ENCODE assay signal across 8 cellular contexts in the genomic region with DNA sequence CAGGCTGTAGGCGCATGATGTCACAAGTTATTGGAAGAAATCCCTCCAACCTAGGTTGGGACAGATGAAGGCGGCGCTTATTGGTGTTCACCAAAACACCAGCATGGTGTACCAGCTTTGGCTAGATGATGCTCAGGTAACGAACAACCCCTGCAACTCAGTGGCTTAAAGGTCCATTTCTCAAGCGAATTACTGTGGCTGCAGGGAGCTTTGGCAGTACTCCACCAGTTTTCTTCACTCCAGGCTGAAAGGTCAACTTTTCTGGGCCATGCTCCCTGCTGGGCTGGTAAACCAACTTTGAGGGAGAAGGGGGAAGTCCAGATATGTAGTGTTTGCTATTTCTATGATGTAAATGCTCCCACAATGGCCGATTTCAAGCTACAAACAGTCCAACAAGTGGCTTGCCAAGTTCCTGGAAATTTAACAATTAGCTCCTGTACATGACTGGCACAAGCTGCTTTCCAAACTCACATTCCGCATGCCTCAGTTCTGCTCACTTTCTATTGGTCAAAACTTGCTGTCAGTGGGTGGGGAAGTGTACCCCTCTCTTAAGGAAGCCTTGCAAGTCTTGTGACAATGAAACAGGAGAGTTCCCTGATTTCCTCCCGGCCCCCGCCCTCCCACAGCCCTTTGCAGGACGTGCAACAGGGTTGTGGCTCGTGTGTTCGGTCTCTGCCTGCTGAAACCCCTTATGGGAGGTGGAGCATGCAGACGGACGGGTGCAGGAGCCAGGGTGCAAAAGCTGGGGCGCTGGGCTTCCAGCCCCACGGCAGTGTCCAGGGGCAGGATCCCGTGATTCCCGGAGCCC. TPM values are rescaled to one million over a fixed set of nuclear protein-coding genes. Genes with fewer than 3 reads are reported as not detected.
DNase-seq lines count a peak whose midpoint lies in the region; ATAC-seq, FAIRE-seq and TF ChIP-seq lines count a peak whose summit lies in the region.

No MANE protein-coding gene starts in this region.

- peak overlapping the region; percentile 75 for H3K4me2 ChIP-seq in A549

- WGBS in A549 (ENCODE audit: missing lambda C conversion rate), result 61% methylated on average over 18 of the region's 18 CpGs

- no peaks in the 10 kb centered on the region for H3K9me3 ChIP-seq in A549

- FAIRE-seq in A549 (lab: Jason Lieb, UNC) (no peak), D721Med (lab: Jason Lieb, UNC) (no peak)

- DNase-seq in A549 (ENCODE audit: low read depth in 1 of 2, low spot score in 1 of 2) (no peak), T-cell (peak in 1 of 34 experiments; percentile 5), fibroblast of mammary gland (ENCODE audit: low read depth) (no peak), natural killer cell (no peak), SW480 (ENCODE audit: low spot score) (no peak), GDM1 (lab: John Stamatoyannopoulos, UW) (no peak), D721Med (ENCODE audit: insufficient read length, low spot score) (no peak)

- H3K4me1 Mint-ChIP-seq in T-cell (peaks cover 7 to 16% (median 13%) of the 10 kb centered on the region in 3 donors), natural killer cell (peaks cover 16 to 17% of the 10 kb centered on the region in 2 donors)

- no peak for TF ChIP-seq EP300 in A549 (IDR thresholded peaks at IDR 0.05)

- peak overlapping the region; percentile 83 to 97 for H3K27ac ChIP-seq in A549

- H3K27ac Mint-ChIP-seq in T-cell (peak overlapping the region in 1 of 2 donors; percentile 89), natural killer cell (peak overlapping the region; percentile 21 to 87)

- H3K4me3 ChIP-seq in A549 (peak overlapping the region; percentile 54), fibroblast of mammary gland (ENCODE audit: control insufficient read depth, low read depth, low read length) (peak overlapping the region; percentile 68)

- POLR2A ChIA-PET in A549 (lab: Yijun Ruan, JAX), result interaction anchor here (1.6 to 2.3 kb wide), 2 partner anchors 404 to 543 kb away, joined by 4 to 10 read pairs; a partner anchor contains a TSS
- POLR2A ChIA-PET in T-cell (lab: Charles Lee), result no interaction called here

- peak; percentile 69 to 73 for ATAC-seq in A549
- ATAC-seq in GM19463 (IDR thresholded peaks at IDR 0.05; ENCODE audit: unreplicated experiment), result peak; percentile 25
- peak in 3 of 4 experiments; percentile 25 to 31 (median 28) for ATAC-seq in T-cell (replicated peaks in 1 of 4)
- peak; percentile 9 to 33 (median 11) for ATAC-seq in natural killer cell

- H3K36me3 Mint-ChIP-seq in T-cell, result no peaks in the 10 kb centered on the region
- H3K36me3 Mint-ChIP-seq in natural killer cell, result no peaks in the 10 kb centered on the region

- H3K4me3 Mint-ChIP-seq in T-cell (peak overlapping the region; percentile 80 to 92 (median 86)), natural killer cell (peak overlapping the region; percentile 93)

- CTCF ChIA-PET in A549 (lab: Yijun Ruan, JAX), result interaction anchor here (1.3 to 5.9 kb wide), 5 partner anchors 10 to 405 kb away, joined by 5 to 58 read pairs (median 7); a partner anchor contains a TSS
- CTCF ChIA-PET in T-cell (lab: Charles Lee), result interaction anchor here (0.5 to 1.1 kb wide), 6 partner anchors 10 to 1104 kb away, joined by 3 to 7 read pairs (median 6); no protein-coding TSS in a partner anchor

- peaks cover 3% of the 10 kb centered on the region in 2 donors for H3K27me3 Mint-ChIP-seq in T-cell
- H3K27me3 Mint-ChIP-seq in natural killer cell (ENCODE audit: low read depth in 2 of 2), result peaks cover 6 to 8% of the 10 kb centered on the region in 2 donors

- peaks cover 18% of the 10 kb centered on the region for H3K4me1 ChIP-seq in A549

- TF ChIP-seq RAD21 in A549 (conservative IDR thresholded peaks at IDR 0.05 in 1 of 2, IDR thresholded peaks at IDR 0.05 in 1 of 2), result no peak

- no peak for TF ChIP-seq CTCF in A549 (IDR thresholded peaks at IDR 0.05)
- no peak for TF ChIP-seq CTCF in fibroblast of mammary gland (conservative IDR thresholded peaks at IDR 0.05; ENCODE audit: control insufficient read depth, insufficient read depth, low read depth, low read length)
- TF ChIP-seq CTCF in natural killer cell (IDR thresholded peaks at IDR 0.05), result no peak
- TF ChIP-seq CTCF in D721Med (IDR thresholded peaks at IDR 0.05; ENCODE audit: insufficient read depth, missing control alignments), result no peak

- peaks cover 0 to 3% (median 0%) of the 10 kb centered on the region in 3 donors for H3K9me3 Mint-ChIP-seq in T-cell
- no peaks in the 10 kb centered on the region for H3K9me3 Mint-ChIP-seq in natural killer cell

- no peak for TF ChIP-seq POLR2A in A549 (IDR thresholded peaks at IDR 0.05; ENCODE audit: low read length)

- intact Hi-C loops in natural killer cell (cut with micrococcal nuclease), result no loop called here

TF ChIP-seq in A549, 52 proteins besides CTCF, POLR2A, EP300 and RAD21:
- TF ChIP-seq ZSCAN20 (CRISPR knock-in tag; IDR thresholded peaks at IDR 0.05), result no peak
- no peak for TF ChIP-seq KDM1A (IDR thresholded peaks at IDR 0.05; ENCODE audit: low read depth)
- TF ChIP-seq, protein P1, sequence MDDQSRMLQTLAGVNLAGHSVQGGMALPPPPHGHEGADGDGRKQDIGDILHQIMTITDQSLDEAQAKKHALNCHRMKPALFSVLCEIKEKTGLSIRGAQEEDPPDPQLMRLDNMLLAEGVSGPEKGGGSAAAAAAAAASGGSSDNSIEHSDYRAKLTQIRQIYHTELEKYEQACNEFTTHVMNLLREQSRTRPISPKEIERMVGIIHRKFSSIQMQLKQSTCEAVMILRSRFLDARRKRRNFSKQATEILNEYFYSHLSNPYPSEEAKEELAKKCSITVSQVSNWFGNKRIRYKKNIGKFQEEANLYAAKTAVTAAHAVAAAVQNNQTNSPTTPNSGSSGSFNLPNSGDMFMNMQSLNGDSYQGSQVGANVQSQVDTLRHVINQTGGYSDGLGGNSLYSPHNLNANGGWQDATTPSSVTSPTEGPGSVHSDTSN (IDR thresholded peaks at IDR 0.05), result no peak
- TF ChIP-seq TP53 (CRISPR knock-in tag; IDR thresholded peaks at IDR 0.05), result no peak
- no peak for TF ChIP-seq HDAC2 (IDR thresholded peaks at IDR 0.05)
- TF ChIP-seq HOXB13 (CRISPR knock-in tag; IDR thresholded peaks at IDR 0.05; ENCODE audit: low read depth), result no peak
- TF ChIP-seq HOXA7 (CRISPR knock-in tag; IDR thresholded peaks at IDR 0.05), result no peak
- no peak for TF ChIP-seq PHF8 (IDR thresholded peaks at IDR 0.05; ENCODE audit: borderline replicate concordance, low read depth)
- TF ChIP-seq EHMT2 (IDR thresholded peaks at IDR 0.05; ENCODE audit: low read depth), result no peak
- TF ChIP-seq, protein P2, sequence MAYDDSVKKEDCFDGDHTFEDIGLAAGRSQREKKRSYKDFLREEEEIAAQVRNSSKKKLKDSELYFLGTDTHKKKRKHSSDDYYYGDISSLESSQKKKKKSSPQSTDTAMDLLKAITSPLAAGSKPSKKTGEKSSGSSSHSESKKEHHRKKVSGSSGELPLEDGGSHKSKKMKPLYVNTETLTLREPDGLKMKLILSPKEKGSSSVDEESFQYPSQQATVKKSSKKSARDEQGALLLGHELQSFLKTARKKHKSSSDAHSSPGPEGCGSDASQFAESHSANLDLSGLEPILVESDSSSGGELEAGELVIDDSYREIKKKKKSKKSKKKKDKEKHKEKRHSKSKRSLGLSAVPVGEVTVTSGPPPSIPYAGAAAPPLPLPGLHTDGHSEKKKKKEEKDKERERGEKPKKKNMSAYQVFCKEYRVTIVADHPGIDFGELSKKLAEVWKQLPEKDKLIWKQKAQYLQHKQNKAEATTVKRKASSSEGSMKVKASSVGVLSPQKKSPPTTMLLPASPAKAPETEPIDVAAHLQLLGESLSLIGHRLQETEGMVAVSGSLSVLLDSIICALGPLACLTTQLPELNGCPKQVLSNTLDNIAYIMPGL (CRISPR knock-in tag; IDR thresholded peaks at IDR 0.05; ENCODE audit: borderline replicate concordance), result no peak

RNA-seq across cellular contexts. Expression of a gene that starts 0.6 kb away (rescaled TPM):
- polyA plus RNA-seq in A549 (2011; rRNA removed), result 9.9 and 10.5 TPM in 2 replicates
- 3.0 and 4.3 TPM in 2 replicates for polyA plus RNA-seq in A549 (2012; cell fraction: cytosol; rRNA removed)
- polyA plus RNA-seq in A549 (2012; cell fraction: nucleus; rRNA removed), result 2.3 and 3.2 TPM in 2 replicates
- 3.7 to 4.2 TPM (median 4.1 TPM) in 3 replicates for polyA plus RNA-seq in A549 (2017; fragmentation: RNase III; extraction: RNeasy Plus Mini Kit Qiagen cat#74134 plus additional on column Dnase treatment)
- polyA minus RNA-seq in A549 (2011; rRNA and poly(A)+ RNA removed), result 5.8 and 6.0 TPM in 2 replicates
- 1 to 10 TPM; 2.9 to 5.1 (median 4.3) TPM for total RNA-seq in T-cell
- 1 to 10 TPM; 2.6 to 4.0 (median 3.2) TPM for total RNA-seq in natural killer cell

RNA-seq across cellular contexts. Expression of a gene that starts 57.5 kb away (rescaled TPM):
- polyA plus RNA-seq in A549 (2011; rRNA removed) (25.3 and 32.5 TPM in 2 replicates), A549 (2017; fragmentation: RNase III; extraction: RNeasy Plus Mini Kit Qiagen cat#74134 plus additional on column Dnase treatment) (15.7 to 16.9 TPM (median 15.8 TPM) in 3 replicates)
- 9.2 and 13.1 TPM in 2 replicates for polyA plus RNA-seq in A549 (2012; cell fraction: cytosol; rRNA removed)
- 7.7 and 13.3 TPM in 2 replicates for polyA plus RNA-seq in A549 (2012; cell fraction: nucleus; rRNA removed)
- polyA minus RNA-seq in A549 (2011; rRNA and poly(A)+ RNA removed), result 9.0 and 10.2 TPM in 2 replicates
- total RNA-seq in T-cell (10 to 100 TPM; 16.7 to 32.7 (median 27.5) TPM), natural killer cell (10 to 100 TPM; 13.0 to 22.6 (median 15.0) TPM)

Comparison
In these comparisons a context has a peak if more than half of its experiments do, and no peak if none do; other contexts are left out.
1. ATAC-seq: peak in every context shown above with its lines; median percentile 71 in A549; 28 in T-cell; 25 in GM19463; 11 in natural killer cell.